In genomic region chr12:12376636-12377448, GRCh38 we compare ENCODE assay signal across 8 cellular contexts. TPM values are rescaled to one million over a fixed set of nuclear protein-coding genes. Genes with fewer than 3 reads are reported as not detected.
DNase-seq lines count a peak whose midpoint lies in the region; ATAC-seq, FAIRE-seq and TF ChIP-seq lines count a peak whose summit lies in the region.

No MANE protein-coding gene starts in this region.

- H2AFZ ChIP-seq in GM23248 (no peak overlapping the region), SK-N-SH (ENCODE audit: low read depth) (no peak overlapping the region)

- H3F3A ChIP-seq in GM23248 (ENCODE audit: insufficient read depth) = peaks cover 10% of the 10 kb centered on the region; the same call in 1 of the 2 replicates
- peaks cover 6% of the 10 kb centered on the region for H3F3A ChIP-seq in SK-N-SH (replicated peaks; ENCODE audit: insufficient read depth)

- H3K4me2 ChIP-seq in GM23248 (ENCODE audit: unreplicated experiment) (no peak overlapping the region), SK-N-SH (no peak overlapping the region)

- ATAC-seq in GM19328 (IDR thresholded peaks at IDR 0.05; ENCODE audit: unreplicated experiment) = no peak

- POLR2A ChIA-PET in SK-N-SH (lab: Yijun Ruan, JAX) = no interaction called here

- H4K20me1 ChIP-seq in GM23248 (ENCODE audit: insufficient read depth) (no peaks in the 10 kb centered on the region), SK-N-SH (ENCODE audit: insufficient read depth) (no peaks in the 10 kb centered on the region)

- TF ChIP-seq CTCF in SK-N-SH (IDR thresholded peaks at IDR 0.05) = peak; percentile 84

- CTCF ChIA-PET in SK-N-SH (lab: Yijun Ruan, JAX) = interaction anchor here (0.6 to 4.3 kb wide), 52 partner anchors 10 to 444 kb away, joined by 3 to 40 read pairs (median 4); partner anchors contain the start of genes BORCS5, DUSP16 and MANSC1

- TF ChIP-seq EP300 in SK-N-SH (IDR thresholded peaks at IDR 0.05; ENCODE audit: borderline replicate concordance in 1 of 2, low read depth in 1 of 2, low read length in 1 of 2) = no peak

- FAIRE-seq in endometrium (lab: Jason Lieb, UNC) = peak; percentile 93

- H3K9ac ChIP-seq in GM23248 (no peak overlapping the region), SK-N-SH (no peak overlapping the region)

- WGBS in GM23248 (ENCODE audit: low coverage in 1 of 2, low lambda C conversion rate in 2 of 2, missing lambda C conversion rate in 2 of 2), 2 experiments = 62 to 68% methylated on average over 11 to 12 of the region's 12 CpGs
- 85% methylated on average over 12 of the region's 12 CpGs for WGBS in SK-N-SH (ENCODE audit: low lambda C conversion rate)

- no peak overlapping the region for H3K27ac ChIP-seq in GM23248
- no peak overlapping the region for H3K27ac ChIP-seq in SK-N-SH (ENCODE audit: low read depth in 2 of 2, low read length in 1 of 2)

- H3K27me3 ChIP-seq in GM23248 (replicated peaks; ENCODE audit: insufficient read depth) = no peaks in the 10 kb centered on the region
- no peaks in the 10 kb centered on the region for H3K27me3 ChIP-seq in SK-N-SH (ENCODE audit: insufficient read depth)

- in situ Hi-C loops in GM23248 (cut with MboI) = loop anchor here (5.0 kb wide), 1 partner anchor 320 kb away; the partner anchor contains the start of gene GPR19

- DNase-seq in DMS53 (lab: John Stamatoyannopoulos, UW) (peak; percentile 96), GM23248 (peak; percentile 84), NCI-H1436 treated with DMSO at 0.1 percent for 48 hours (lab: John Stamatoyannopoulos, UW) (peak; percentile 90), SK-N-SH (peak; percentile 66), midbrain (lab: John Stamatoyannopoulos, UW) (peak; percentile 76)
- DNase-seq in stimulated activated CD4-positive, alpha-beta T cell treated with anti-CD3 and anti-CD28 coated beads, Interleukin-4, amount 100 ng/mL, for 4 hours = no peak

- H3K9me2 ChIP-seq in GM23248 (ENCODE audit: insufficient read depth) (no peaks in the 10 kb centered on the region), SK-N-SH (no peaks in the 10 kb centered on the region)

- peak; percentile 100 for TF ChIP-seq RAD21 in SK-N-SH (IDR thresholded peaks at IDR 0.05; ENCODE audit: low read length)

- no peaks in the 10 kb centered on the region for H3K36me3 ChIP-seq in GM23248 (ENCODE audit: low read depth)
- H3K36me3 ChIP-seq in SK-N-SH (replicated peaks in 1 of 2; ENCODE audit: control insufficient read depth in 1 of 2, insufficient read depth in 2 of 2, low read length in 1 of 2) = peaks cover 0 to 6% of the 10 kb centered on the region in 2 experiments

- H3K4me3 ChIP-seq in GM23248 = no peak overlapping the region
- H3K4me3 ChIP-seq in SK-N-SH (ENCODE audit: low read depth in 2 of 2, low read length in 1 of 2) = no peak overlapping the region; a peak in 1 of 4 replicates

- H3K4me1 ChIP-seq in GM23248 (ENCODE audit: insufficient read depth) = peaks cover 12% of the 10 kb centered on the region
- peaks cover 0 to 7% of the 10 kb centered on the region in 2 experiments; a peak in 1 of 4 replicates for H3K4me1 ChIP-seq in SK-N-SH (ENCODE audit: control insufficient read depth in 1 of 2, insufficient read depth in 2 of 2, low read depth in 1 of 2, low read length in 1 of 2)

- 0 out of 2 replicates have a peak, but pooled peaks cover 10% of the 10 kb centered on the region for H3K79me2 ChIP-seq in GM23248 (ENCODE audit: insufficient read depth)
- H3K79me2 ChIP-seq in SK-N-SH (ENCODE audit: insufficient read depth) = no peaks in the 10 kb centered on the region; the same call in 1 of the 2 replicates

- H3K9me3 ChIP-seq in GM23248 (ENCODE audit: low read depth) (no peaks in the 10 kb centered on the region), SK-N-SH (no peaks in the 10 kb centered on the region)

TF ChIP-seq in SK-N-SH, 30 proteins besides CTCF, POLR2A, EP300 and RAD21:
- TF ChIP-seq SMC3 (IDR thresholded peaks at IDR 0.05; ENCODE audit: low read depth, low read length) (peak; percentile 98), RXRA (IDR thresholded peaks at IDR 0.05; ENCODE audit: borderline replicate concordance, low read depth) (no peak), RCOR1 (IDR thresholded peaks at IDR 0.05; ENCODE audit: low read length) (no peak; the same call in 1 of the 2 replicates)

RNA-seq across cellular contexts. Expression of gene BORCS5, which starts 20.0 kb away (rescaled TPM):
- total RNA-seq in GM23248 (2014; rRNA removed; shearing (Covaris generic)) = 4.6 and 7.7 TPM in 2 replicates
- polyA plus RNA-seq in GM23248 (2016; fragmentation: Nextera tagmentation; extraction: Ambion mirVana) = 14.1 and 17.2 TPM in 2 replicates
- 13.6 and 16.3 TPM in 2 replicates for polyA plus RNA-seq in SK-N-SH (2012; rRNA removed)
- 10.4 and 11.8 TPM in 2 replicates for polyA plus RNA-seq in SK-N-SH (2012; cell fraction: cytosol; rRNA removed)
- polyA plus RNA-seq in SK-N-SH (2012; cell fraction: nucleus; rRNA removed) = 10.6 and 13.9 TPM in 2 replicates

RNA-seq across cellular contexts. Expression of gene MANSC1, which starts 26.8 kb away (rescaled TPM):
- 2.5 and 12.2 TPM in 2 replicates for total RNA-seq in GM23248 (2014; rRNA removed; shearing (Covaris generic))
- polyA plus RNA-seq in GM23248 (2016; fragmentation: Nextera tagmentation; extraction: Ambion mirVana) (8.2 and 8.5 TPM in 2 replicates), SK-N-SH (2012; rRNA removed) (2.9 and 3.7 TPM in 2 replicates)
- polyA plus RNA-seq in SK-N-SH (2012; cell fraction: cytosol; rRNA removed) = 4.7 and 5.1 TPM in 2 replicates
- 1.2 and 1.7 TPM in 2 replicates for polyA plus RNA-seq in SK-N-SH (2012; cell fraction: nucleus; rRNA removed)

Comparison
In these comparisons a context has a peak if more than half of its experiments do, and no peak if none do; other contexts are left out.
1. DNase-seq: peak in DMS53 (single experiment), GM23248 (single experiment), NCI-H1436 treated with DMSO at 0.1 percent for 48 hours (single experiment), SK-N-SH (single experiment) and midbrain (single experiment); none in stimulated activated CD4-positive, alpha-beta T cell treated with anti-CD3 and anti-CD28 coated beads, Interleukin-4, amount 100 ng/mL, for 4 hours (0 of 2).